Comparison of ENCODE assay signal across 23 cellular contexts in the genomic region with DNA sequence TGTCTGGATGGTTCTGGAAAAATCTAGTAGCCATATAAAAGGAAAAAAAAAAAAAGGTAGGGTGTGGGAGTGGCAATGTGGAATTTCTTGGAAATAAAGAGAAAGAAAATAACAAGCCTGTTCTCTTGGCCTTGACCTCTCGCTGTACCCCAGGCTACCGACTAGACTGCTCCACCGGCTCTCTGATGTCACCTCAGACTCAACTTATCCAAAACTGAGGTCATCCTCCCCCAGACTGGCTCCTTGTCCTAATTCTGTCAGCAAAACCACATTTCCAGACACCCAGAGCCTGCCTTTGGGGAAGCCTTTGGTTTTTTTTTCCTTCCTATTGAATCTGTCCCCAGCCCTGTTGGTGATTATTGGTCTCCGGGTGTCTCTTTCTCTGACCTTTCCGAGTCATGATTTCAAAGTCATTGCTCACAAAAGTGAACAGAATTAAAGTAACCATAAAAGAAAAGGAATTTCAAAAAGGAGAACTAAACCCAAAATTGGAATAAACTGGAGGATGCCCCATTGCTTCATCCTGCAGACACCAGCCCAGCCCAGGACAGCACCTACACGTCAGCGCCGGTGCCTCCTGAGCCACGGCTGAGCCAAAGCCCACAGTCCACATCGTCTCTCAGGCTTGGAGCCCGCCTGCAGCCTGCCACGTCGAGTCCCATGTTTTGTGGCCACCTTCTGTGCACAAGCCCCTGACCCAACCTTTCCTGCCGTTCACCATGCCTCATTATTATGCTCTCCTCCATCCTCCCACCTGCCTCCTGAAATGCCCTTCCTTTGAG.
DNase-seq lines count a peak whose midpoint lies in the region; ATAC-seq and TF ChIP-seq lines count a peak whose summit lies in the region.
"Had no signal": no experiment of that assay in that cellular context is flagged by ENCODE, and none has a peak within 500 bp of the region (broad histone marks: within the 10 kb centered on the region; RNA-seq: fewer than 3 reads in every experiment).

No MANE protein-coding gene starts in this region.

- H3K27ac Mint-ChIP-seq in endothelial cell (ENCODE audit: unreplicated experiment) = peak overlapping the region; percentile 13
- H3K27ac Mint-ChIP-seq: activated CD8-positive, alpha-beta T cell treated with anti-CD3 and anti-CD28 coated beads for 36 hours had no signal

- DNase-seq in endothelial cell (ENCODE audit: low spot score) = no peak
- no peak for DNase-seq in right atrium auricular region (ENCODE audit: low spot score)
- no peak for DNase-seq in neuronal stem cell (ENCODE audit: low spot score)
- DNase-seq in gastrocnemius medialis = no peak
- DNase-seq in hepatocyte (ENCODE audit: low spot score) = no peak
- no peak for DNase-seq in dermis blood vessel endothelial cell
- DNase-seq: activated CD4-positive, alpha-beta T cell treated with anti-CD3 and anti-CD28 coated beads for 1 hour; activated CD8-positive, alpha-beta memory T cell treated with anti-CD3 and anti-CD28 coated beads, Interleukin-2, amount 50 U/mL, for 48 hours; activated CD8-positive, alpha-beta T cell treated with anti-CD3 and anti-CD28 coated beads for 36 hours; activated naive CD4-positive, alpha-beta T cell treated with anti-CD3 and anti-CD28 coated beads, Interleukin-2, amount 50 U/mL, for 16 hours; amniotic stem cell; DMS79 treated with DMSO at 0.1 percent for 48 hours; effector CD8-positive, alpha-beta T cell; GDM1; mammary epithelial cell; posterior cingulate gyrus; SHP77; sigmoid colon; stimulated activated CD4-positive, alpha-beta T cell treated with anti-CD3 and anti-CD28 coated beads, Interleukin-4, amount 100 ng/mL, for 1 hour; thyroid gland had no signal

- intact Hi-C loops in gastrocnemius medialis (cut with DNase I; ENCODE audit: low total_unique reads) = no loop called here

- H2AFZ ChIP-seq in ACC112 (ENCODE audit: low read length, unreplicated experiment) = peak overlapping the region; percentile 13
- no peak overlapping the region for H2AFZ ChIP-seq in neuronal stem cell (ENCODE audit: low read length)
- H2AFZ ChIP-seq in hepatocyte = no peak overlapping the region

- no peaks in the 10 kb centered on the region for H3K36me3 ChIP-seq in ACC112 (ENCODE audit: insufficient read depth, low read length)
- H3K36me3 ChIP-seq in right atrium auricular region = no peaks in the 10 kb centered on the region
- H3K36me3 ChIP-seq in neuronal stem cell (replicated peaks in 1 of 2; ENCODE audit: control insufficient read depth in 2 of 2, insufficient read depth in 2 of 2, low read length in 2 of 2) = no peaks in the 10 kb centered on the region
- no peaks in the 10 kb centered on the region for H3K36me3 ChIP-seq in gastrocnemius medialis
- H3K36me3 ChIP-seq in hepatocyte (replicated peaks; ENCODE audit: insufficient read depth, low read depth) = no peaks in the 10 kb centered on the region
- H3K36me3 ChIP-seq: sigmoid colon, thyroid gland had no signal

- H3K4me1 ChIP-seq in ACC112 (ENCODE audit: control insufficient read depth, insufficient read depth, low read length, unreplicated experiment) (peaks cover 10% of the 10 kb centered on the region), right atrium auricular region (peaks cover 0 to 19% of the 10 kb centered on the region in 2 donors), neuronal stem cell (ENCODE audit: control insufficient read depth in 2 of 2, insufficient read depth in 1 of 2, low read depth in 1 of 2, low read length in 2 of 2) (peaks cover 0 to 2% of the 10 kb centered on the region in 2 donors), gastrocnemius medialis (no peaks in the 10 kb centered on the region), hepatocyte (ENCODE audit: insufficient read depth) (no peaks in the 10 kb centered on the region)
- H3K4me1 ChIP-seq: sigmoid colon, thyroid gland had no signal

- no peak overlapping the region for H2BK12ac ChIP-seq in neuronal stem cell (ENCODE audit: low read length)

- peaks cover 60% of the 10 kb centered on the region for H3K4me1 Mint-ChIP-seq in endothelial cell (ENCODE audit: unreplicated experiment)
- H3K4me1 Mint-ChIP-seq: IgD-negative memory B cell had no signal

- no peaks in the 10 kb centered on the region for H3K9me2 ChIP-seq in hepatocyte (replicated peaks; ENCODE audit: insufficient read depth)

- H3K27me3 Mint-ChIP-seq in endothelial cell (ENCODE audit: unreplicated experiment) = peaks cover 7% of the 10 kb centered on the region

- H2BK120ac ChIP-seq in neuronal stem cell (ENCODE audit: low read depth, low read length) = peak overlapping the region; percentile 35

- H2BK5ac ChIP-seq in neuronal stem cell (ENCODE audit: low read length) = no peak overlapping the region

- no peak overlapping the region for H4K91ac ChIP-seq in neuronal stem cell (ENCODE audit: low read depth, low read length, poor library complexity)

- ATAC-seq in gastrocnemius medialis (no peak), HG03469 (IDR thresholded peaks at IDR 0.05; ENCODE audit: unreplicated experiment) (no peak)
- ATAC-seq: activated CD8-positive, alpha-beta T cell treated with anti-CD3 and anti-CD28 coated beads for 36 hours had no signal

- no peak overlapping the region for H4K8ac ChIP-seq in neuronal stem cell (ENCODE audit: low read depth, low read length)

- no peak overlapping the region for H3K23ac ChIP-seq in neuronal stem cell (ENCODE audit: low read depth, low read length, poor library complexity)

- H3K14ac ChIP-seq in neuronal stem cell (ENCODE audit: low read length) = no peak overlapping the region

- in situ Hi-C loops in gastrocnemius medialis (cut with MboI; ENCODE audit: low sequenced_read_pairs in 4 of 4) = no loop called here

- H3K4me3 Mint-ChIP-seq in endothelial cell (ENCODE audit: unreplicated experiment) = no peak overlapping the region
- H3K4me3 Mint-ChIP-seq: activated CD8-positive, alpha-beta T cell treated with anti-CD3 and anti-CD28 coated beads for 36 hours; IgD-negative memory B cell had no signal

- H3K9me3 ChIP-seq in right atrium auricular region = peaks cover 0 to 3% of the 10 kb centered on the region in 2 donors
- H3K9me3 ChIP-seq in neuronal stem cell (replicated peaks in 1 of 2; ENCODE audit: control insufficient read depth in 2 of 2, insufficient read depth in 1 of 2, low read depth in 1 of 2, low read length in 2 of 2) = no peaks in the 10 kb centered on the region
- H3K9me3 ChIP-seq in gastrocnemius medialis = no peaks in the 10 kb centered on the region
- no peaks in the 10 kb centered on the region for H3K9me3 ChIP-seq in hepatocyte (ENCODE audit: low read depth)
- H3K9me3 ChIP-seq: thyroid gland had no signal

- no peaks in the 10 kb centered on the region for H3K27me3 ChIP-seq in ACC112 (ENCODE audit: insufficient read depth, low read length)
- no peaks in the 10 kb centered on the region for H3K27me3 ChIP-seq in right atrium auricular region
- H3K27me3 ChIP-seq in neuronal stem cell (ENCODE audit: control insufficient read depth in 3 of 3, insufficient read depth in 3 of 3, low read depth in 1 of 3, low read length in 3 of 3) = no peaks in the 10 kb centered on the region
- H3K27me3 ChIP-seq in gastrocnemius medialis = no peaks in the 10 kb centered on the region
- H3K27me3 ChIP-seq in hepatocyte = no peaks in the 10 kb centered on the region
- H3K27me3 ChIP-seq: sigmoid colon, thyroid gland had no signal

- no peak overlapping the region for H3K4me3 ChIP-seq in ACC112 (ENCODE audit: low read depth, low read length)
- no peak overlapping the region for H3K4me3 ChIP-seq in right atrium auricular region
- H3K4me3 ChIP-seq in neuronal stem cell (ENCODE audit: low read length in 2 of 2) = no peak overlapping the region
- H3K4me3 ChIP-seq in gastrocnemius medialis = no peak overlapping the region
- H3K4me3 ChIP-seq in hepatocyte = no peak overlapping the region
- H3K4me3 ChIP-seq: sigmoid colon, thyroid gland had no signal

- no peaks in the 10 kb centered on the region for H4K20me1 ChIP-seq in hepatocyte (ENCODE audit: insufficient read depth, poor library complexity, severe bottlenecking)

- no CpG with 5 or more reads among the region's 14 CpGs for WGBS in neuronal stem cell (ENCODE audit: extremely low coverage in 2 of 2, insufficient read length in 2 of 2, insufficient replicate concordance in 1 of 2), 2 donors
- WGBS in hepatocyte (ENCODE audit: low lambda C conversion rate, missing lambda C conversion rate) = 94% methylated on average over 14 of the region's 14 CpGs

- H3K9me3 Mint-ChIP-seq in endothelial cell (ENCODE audit: unreplicated experiment) = no peaks in the 10 kb centered on the region
- H3K9me3 Mint-ChIP-seq: activated CD8-positive, alpha-beta T cell treated with anti-CD3 and anti-CD28 coated beads for 36 hours had no signal

- H3K27ac ChIP-seq in ACC112 (ENCODE audit: low read depth, low read length) (no peak overlapping the region), right atrium auricular region (peak overlapping the region; percentile 52 to 75), neuronal stem cell (replicated peaks; ENCODE audit: low read length) (no peak overlapping the region), gastrocnemius medialis (no peak overlapping the region), hepatocyte (no peak overlapping the region)
- H3K27ac ChIP-seq: sigmoid colon, thyroid gland had no signal

- H3K18ac ChIP-seq in neuronal stem cell (ENCODE audit: low read length) = peak overlapping the region; percentile 27

- no peak overlapping the region for H2AK5ac ChIP-seq in neuronal stem cell (ENCODE audit: low read depth, low read length)

- no peak for TF ChIP-seq POLR2A in gastrocnemius medialis (IDR thresholded peaks at IDR 0.05)

- no peaks in the 10 kb centered on the region for H3K79me1 ChIP-seq in neuronal stem cell (ENCODE audit: low read depth, low read length)

- no peak for TF ChIP-seq CTCF in endothelial cell (IDR thresholded peaks at IDR 0.05; ENCODE audit: unreplicated experiment)
- no peak for TF ChIP-seq CTCF in right atrium auricular region (IDR thresholded peaks at IDR 0.05)
- no peak for TF ChIP-seq CTCF in gastrocnemius medialis (IDR thresholded peaks at IDR 0.05 in 4 of 5, conservative IDR thresholded peaks at IDR 0.05 in 1 of 5)
- no peak for TF ChIP-seq CTCF in hepatocyte (IDR thresholded peaks at IDR 0.05; ENCODE audit: poor library complexity)

- H3K4ac ChIP-seq in neuronal stem cell (ENCODE audit: low read length) = no peak overlapping the region

- peaks cover 14% of the 10 kb centered on the region for H3K36me3 Mint-ChIP-seq in endothelial cell (ENCODE audit: low read depth, unreplicated experiment)

- H3K79me2 ChIP-seq in ACC112 (ENCODE audit: control insufficient read depth, insufficient read depth, low read length, unreplicated experiment) (no peaks in the 10 kb centered on the region), hepatocyte (no peaks in the 10 kb centered on the region)

- no peak overlapping the region for H3K9ac ChIP-seq in neuronal stem cell (ENCODE audit: low read depth, low read length, poor library complexity)

- no peak overlapping the region for H2BK15ac ChIP-seq in neuronal stem cell (ENCODE audit: low read length)

- H3K4me2 ChIP-seq in neuronal stem cell (ENCODE audit: insufficient read depth, low read length, poor library complexity, severe bottlenecking) = no peak overlapping the region
- no peak overlapping the region for H3K4me2 ChIP-seq in hepatocyte

Comparison
In these comparisons a context has a peak if more than half of its experiments do, and no peak if none do; other contexts are left out.
1. H3K27ac ChIP-seq: peak in right atrium auricular region (2 of 2); none in ACC112 (single experiment), neuronal stem cell (single experiment), gastrocnemius medialis (0 of 4) and hepatocyte (single experiment).